ENCODE assay signal across 11 cellular contexts in the genomic region with DNA sequence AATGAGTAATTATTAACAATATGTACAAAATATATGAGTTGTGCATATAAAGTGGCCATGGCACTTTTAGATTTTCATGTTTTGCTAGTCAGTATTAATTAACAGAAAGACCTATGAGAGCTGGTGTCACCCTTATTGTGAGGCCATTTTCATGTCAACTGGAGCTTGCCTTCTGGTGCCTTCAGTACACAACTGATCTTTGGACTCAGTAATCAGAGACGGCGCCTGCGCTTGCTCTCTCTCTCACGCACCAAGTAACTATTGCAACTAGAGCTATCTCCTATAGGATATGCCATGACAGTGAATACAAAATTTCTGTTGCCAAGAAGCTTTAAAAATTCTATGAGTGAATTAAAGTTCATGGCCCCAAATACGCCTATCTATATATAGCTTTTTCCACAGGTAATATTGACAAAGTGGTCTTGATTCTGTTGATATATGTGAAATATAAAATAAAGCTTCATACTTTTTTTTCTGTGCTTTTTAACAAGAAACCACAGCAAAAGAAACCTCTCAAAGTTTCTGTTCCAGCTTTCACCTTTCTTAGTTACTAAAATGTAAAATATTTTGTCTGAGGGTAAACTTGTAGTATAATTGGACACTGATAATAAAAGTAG. TPM values are rescaled to one million over a fixed set of nuclear protein-coding genes. Genes with fewer than 3 reads are reported as not detected.
DNase-seq lines count a peak whose midpoint lies in the region; ATAC-seq lines count a peak whose summit lies in the region.
"Had no signal": no experiment of that assay in that cellular context is flagged by ENCODE, and none has a peak within 500 bp of the region (broad histone marks: within the 10 kb centered on the region; RNA-seq: fewer than 3 reads in every experiment).

No MANE protein-coding gene starts in this region.

- H3K36me3 ChIP-seq in SK-N-MC (ENCODE audit: insufficient read depth, low read length), result no peaks in the 10 kb centered on the region

- ATAC-seq in activated T-cell treated with anti-CD3 and anti-CD28 coated beads, Interleukin-2, amount 50 U/mL, for 72 hours (replicated peaks in 1 of 2), result no peak
- peak; percentile 48 for ATAC-seq in left colon
- no peak for ATAC-seq in HG03354 (IDR thresholded peaks at IDR 0.05; ENCODE audit: poor library complexity, severe bottlenecking, unreplicated experiment)

- peaks cover 0 to 1% of the 10 kb centered on the region in 2 donors for H3K36me3 Mint-ChIP-seq in activated T-cell treated with anti-CD3 and anti-CD28 coated beads, Interleukin-2, amount 50 U/mL, for 72 hours (ENCODE audit: insufficient read depth in 2 of 2)

- H3K4me3 ChIP-seq in SK-N-MC, result no peak overlapping the region; the same call in 1 of the 2 replicates

- intact Hi-C loops in left colon (cut with DNase I, micrococcal nuclease), result loop anchor here in 1 of 2 donors (5.0 to 10.0 kb wide), 2 partner anchors 84 to 211 kb away; no protein-coding TSS in a partner anchor

- no peaks in the 10 kb centered on the region for H3K9me3 ChIP-seq in SK-N-MC (ENCODE audit: low read depth, low read length)

- H3K27ac Mint-ChIP-seq in activated T-cell treated with anti-CD3 and anti-CD28 coated beads, Interleukin-2, amount 50 U/mL, for 72 hours, result no peak overlapping the region

- no peaks in the 10 kb centered on the region for H3K9me3 Mint-ChIP-seq in activated T-cell treated with anti-CD3 and anti-CD28 coated beads, Interleukin-2, amount 50 U/mL, for 72 hours

- peak overlapping the region; percentile 55 for H3K9ac ChIP-seq in SK-N-MC (ENCODE audit: insufficient read length)

- no peak overlapping the region for H3K27ac ChIP-seq in SK-N-MC
- H3K27ac ChIP-seq in substantia nigra (ENCODE audit: low read depth, low read length, poor library complexity, severe bottlenecking), result peak overlapping the region; percentile 32

- H3K27me3 Mint-ChIP-seq in activated T-cell treated with anti-CD3 and anti-CD28 coated beads, Interleukin-2, amount 50 U/mL, for 72 hours (ENCODE audit: low read depth), result no peaks in the 10 kb centered on the region

- DNase-seq in activated T-cell treated with anti-CD3 and anti-CD28 coated beads, Interleukin-2, amount 50 U/mL, for 72 hours, result no peak
- DNase-seq in activated T-cell treated with anti-CD3 and anti-CD28 coated beads for 4 hours (no peak), SK-N-MC (ENCODE audit: low read depth, low spot score) (no peak), left colon (peak; percentile 70 to 82), substantia nigra (lab: John Stamatoyannopoulos, UW) (no peak), NCI-H1436 (lab: John Stamatoyannopoulos, UW) (no peak)
- no peak for DNase-seq in activated CD4-positive, alpha-beta T cell treated with anti-CD3 and anti-CD28 coated beads, Interleukin-2, amount 50 U/mL, for 4 hours
- DNase-seq: activated CD8-positive, alpha-beta memory T cell treated with anti-CD3 and anti-CD28 coated beads for 24 hours; NCI-H1105; Right ventricle myocardium superior had no signal

- H3K4me3 Mint-ChIP-seq in activated T-cell treated with anti-CD3 and anti-CD28 coated beads, Interleukin-2, amount 50 U/mL, for 72 hours, result peak overlapping the region; percentile 22 to 85

- peaks cover 85% of the 10 kb centered on the region for H3K4me1 Mint-ChIP-seq in activated T-cell treated with anti-CD3 and anti-CD28 coated beads, Interleukin-2, amount 50 U/mL, for 72 hours (ENCODE audit: low read depth)

RNA-seq across cellular contexts. Expression of gene SERTAD2, which starts 2.9 kb away (rescaled TPM):
- total RNA-seq in activated T-cell treated with anti-CD3 and anti-CD28 coated beads, Interleukin-2, amount 50 U/mL, for 72 hours, result 10 to 100 TPM; 14.6 to 18.5 TPM
- total RNA-seq in left colon, result 10 to 100 TPM; 16.0 to 20.5 TPM

Comparison
In these comparisons a context has a peak if more than half of its experiments do, and no peak if none do; other contexts are left out.
1. DNase-seq: peak in left colon (2 of 2); none in activated T-cell treated with anti-CD3 and anti-CD28 coated beads, Interleukin-2, amount 50 U/mL, for 72 hours (0 of 2), activated T-cell treated with anti-CD3 and anti-CD28 coated beads for 4 hours (single experiment), SK-N-MC (single experiment), substantia nigra (0 of 49), NCI-H1436 (single experiment) and activated CD4-positive, alpha-beta T cell treated with anti-CD3 and anti-CD28 coated beads, Interleukin-2, amount 50 U/mL, for 4 hours (0 of 2).